ENCODE assay signal across 14 cellular contexts in genomic region chr16:49620868-49621239, GRCh38.
DNase-seq lines count a peak whose midpoint lies in the region; ATAC-seq, FAIRE-seq and TF ChIP-seq lines count a peak whose summit lies in the region.
"Had no signal": no experiment of that assay in that cellular context is flagged by ENCODE, and none has a peak within 500 bp of the region (broad histone marks: within the 10 kb centered on the region; RNA-seq: fewer than 3 reads in every experiment).

No MANE protein-coding gene starts in this region.

- H3K36me3 ChIP-seq in heart right ventricle (peaks cover 0 to 17% (median 0%) of the 10 kb centered on the region in 9 donors), prostate gland (no peaks in the 10 kb centered on the region), kidney (ENCODE audit: control insufficient read depth in 1 of 2, insufficient read depth in 2 of 2, low read length in 2 of 2) (no peaks in the 10 kb centered on the region)
- H3K36me3 ChIP-seq: MG63, Peyer's patch had no signal

- H3K4me1 ChIP-seq in heart right ventricle (peaks cover 3 to 29% (median 21%) of the 10 kb centered on the region in 9 donors), prostate gland (replicated peaks) (no peaks in the 10 kb centered on the region), kidney (ENCODE audit: control insufficient read depth in 1 of 2, insufficient read depth in 1 of 2, low read depth in 1 of 2, low read length in 2 of 2) (peaks cover 11 to 15% of the 10 kb centered on the region in 2 donors)

- peak overlapping the region; percentile 7 to 87 (median 74) for H3K27ac ChIP-seq in heart right ventricle
- H3K27ac ChIP-seq in prostate gland: peak overlapping the region; percentile 19 to 53
- peak overlapping the region in 1 of 2 donors; percentile 74 for H3K27ac ChIP-seq in kidney (ENCODE audit: low read depth in 2 of 2, low read length in 2 of 2)

- H3K4me3 ChIP-seq in heart right ventricle: no peak overlapping the region
- no peak overlapping the region for H3K4me3 ChIP-seq in prostate gland
- H3K4me3 ChIP-seq in kidney (ENCODE audit: low read length in 2 of 2): no peak overlapping the region
- H3K4me3 ChIP-seq: MG63, Peyer's patch had no signal

- intact Hi-C loops in heart right ventricle (cut with DNase I) (no loop called here), prostate gland (cut with DNase I) (no loop called here), kidney (cut with DNase I) (no loop called here)

- no peaks in the 10 kb centered on the region for H3K27me3 ChIP-seq in heart right ventricle
- no peaks in the 10 kb centered on the region for H3K27me3 ChIP-seq in prostate gland (replicated peaks; ENCODE audit: insufficient read depth)
- H3K27me3 ChIP-seq: MG63, Peyer's patch had no signal

- no peaks in the 10 kb centered on the region for H3K9me3 ChIP-seq in heart right ventricle
- H3K9me3 ChIP-seq in prostate gland: no peaks in the 10 kb centered on the region
- H3K9me3 ChIP-seq in kidney (ENCODE audit: control insufficient read depth in 1 of 2, low read length in 2 of 2): no peaks in the 10 kb centered on the region
- H3K9me3 ChIP-seq: MG63, Peyer's patch had no signal

- TF ChIP-seq POLR2A in prostate gland (IDR thresholded peaks at IDR 0.05): no peak

- 59 to 69% methylated on average over 6 of the region's 6 CpGs for WGBS in heart right ventricle, 2 donors
- 62% methylated on average over 6 of the region's 6 CpGs for WGBS in prostate gland

- DNase-seq in 8988T: peak; percentile 12
- no peak for DNase-seq in heart right ventricle
- DNase-seq in prostate gland (ENCODE audit: low spot score): no peak
- DNase-seq in SHP77 (lab: John Stamatoyannopoulos, UW): no peak
- no peak for DNase-seq in kidney
- no peak for DNase-seq in activated naive CD4-positive, alpha-beta T cell treated with Interleukin-2 at 50 U/mL for 16 hours
- DNase-seq: DMS53; NCI-H345; stimulated activated CD4-positive, alpha-beta T cell treated with anti-CD3 and anti-CD28 coated beads, Interleukin-2, amount 100 ng/mL, for 48 hours; stimulated activated naive CD4-positive, alpha-beta T cell had no signal

- FAIRE-seq in kidney (lab: Jason Lieb, UNC): no peak

- TF ChIP-seq CTCF in heart right ventricle (IDR thresholded peaks at IDR 0.05) (no peak), prostate gland (IDR thresholded peaks at IDR 0.05) (no peak), kidney (IDR thresholded peaks at IDR 0.05; ENCODE audit: borderline replicate concordance, extremely low read depth, insufficient read depth) (no peak)

- no peak overlapping the region for H3K9ac ChIP-seq in kidney (ENCODE audit: low read length in 2 of 2)

- ATAC-seq in SK-N-SH treated with all-trans-retinoic acid at 6 μM for 48 hours (peak; percentile 39; the same call in 2 of the 3 replicates), heart right ventricle (peak in 7 of 8 donors; percentile 17 to 63 (median 43)), HG02798 (IDR thresholded peaks at IDR 0.05; ENCODE audit: poor library complexity, unreplicated experiment) (no peak)

TF ChIP-seq in SK-N-SH treated with all-trans-retinoic acid at 6 μM for 48 hours, 23 proteins besides CTCF, POLR2A, EP300 and RAD21:
- TF ChIP-seq CREB5 (CRISPR knock-in tag; IDR thresholded peaks at IDR 0.05; ENCODE audit: low read depth) (0 out of 2 replicates have a peak, but pooled peaks have one; percentile 1), BACH2 (CRISPR knock-in tag; IDR thresholded peaks at IDR 0.05; ENCODE audit: borderline replicate concordance) (no peak)
TF ChIP-seq in SK-N-SH treated with all-trans-retinoic acid at 6 μM for 48 hours: peak in this region for 1.
